9 cellular contexts compared by ENCODE assay signal in the genomic region with DNA sequence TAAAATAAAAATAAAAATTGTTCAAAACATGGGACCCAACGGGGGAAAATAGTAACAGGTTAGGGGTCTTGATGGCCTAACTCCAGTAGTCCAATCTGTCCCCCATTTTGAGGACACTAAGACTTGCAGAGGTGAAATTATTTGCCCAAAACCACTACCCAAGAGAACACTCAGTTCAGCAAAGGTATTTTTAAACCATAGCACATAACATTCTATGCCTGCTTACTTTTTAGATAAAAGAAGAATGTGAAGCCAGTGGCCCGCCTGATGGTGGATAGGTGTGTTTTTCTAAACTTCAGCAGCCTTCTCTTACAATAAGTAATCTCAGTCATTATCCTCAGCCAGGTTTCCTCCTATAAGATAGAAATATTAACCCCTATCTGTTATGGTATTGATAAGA.
"Had no signal": no experiment of that assay in that cellular context is flagged by ENCODE, and none has a peak within 500 bp of the region (broad histone marks: within the 10 kb centered on the region; RNA-seq: fewer than 3 reads in every experiment).

No MANE protein-coding gene starts in this region.

- ATAC-seq: GM23338, HCT116 had no signal

- DNase-seq: GM23248, GOT3, H7, H9, HCEC 1CT, HFFc6 had no signal

- H3K36me3 ChIP-seq: HAP-1 had no signal

- H3K9ac ChIP-seq: GM23248 had no signal

- H2AFZ ChIP-seq: GM23248, GM23338 had no signal

- H3K4me1 ChIP-seq: HAP-1 had no signal

- H3K9me3 ChIP-seq: HAP-1 had no signal

- H3K27ac ChIP-seq: GM23248 had no signal

- H3K4me3 ChIP-seq: GM23248, GM23338, HAP-1 had no signal

- H3K4me2 ChIP-seq: GM23338 had no signal
